In the genomic region with DNA sequence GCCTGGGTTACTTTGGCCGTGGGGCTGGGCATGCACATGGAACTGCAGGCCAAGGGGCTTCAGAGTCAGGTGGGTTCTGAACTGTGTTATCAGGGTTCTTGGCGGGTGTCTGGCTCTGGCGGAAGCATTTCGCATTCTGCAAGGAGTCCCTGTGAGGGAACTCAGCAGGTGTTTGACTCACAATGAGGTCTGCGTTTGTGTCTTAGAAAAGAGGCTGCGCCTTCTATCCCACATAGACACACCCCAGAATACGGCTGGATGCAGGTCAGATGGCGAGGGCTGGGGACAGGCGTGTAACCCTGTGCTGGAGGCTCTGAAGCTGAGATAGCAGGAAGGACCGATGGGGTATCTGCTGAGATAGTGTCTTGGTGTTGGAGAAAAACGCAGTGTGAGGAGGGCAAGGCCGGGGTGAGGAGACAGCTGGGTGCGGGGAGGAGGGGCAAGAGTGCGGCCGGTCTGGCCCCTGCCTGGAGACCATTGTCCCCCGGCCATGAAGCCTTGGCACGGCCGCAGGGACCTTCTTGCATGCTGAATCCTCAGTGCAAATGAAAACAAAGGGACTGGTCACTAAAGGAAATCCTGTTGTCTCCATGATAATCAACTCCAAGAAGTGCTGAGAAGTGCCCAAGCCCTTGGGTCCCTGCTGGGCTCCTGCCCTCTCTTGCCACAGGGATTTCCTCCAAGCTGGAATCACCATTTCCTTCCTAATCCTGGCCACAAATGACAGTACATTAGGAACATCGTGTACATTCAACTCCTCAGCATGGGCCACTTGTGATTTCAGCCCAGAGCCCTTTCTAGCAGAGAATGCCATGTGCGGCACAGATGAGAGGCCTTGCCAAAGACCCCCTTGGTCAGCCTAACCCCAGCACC, we compare ENCODE assay signal across 16 cellular contexts. TPM values are rescaled to one million over a fixed set of nuclear protein-coding genes. Genes with fewer than 3 reads are reported as not detected.
DNase-seq lines count a peak whose midpoint lies in the region; TF ChIP-seq lines count a peak whose summit lies in the region.
"Had no signal": no experiment of that assay in that cellular context is flagged by ENCODE, and none has a peak within 500 bp of the region (broad histone marks: within the 10 kb centered on the region; RNA-seq: fewer than 3 reads in every experiment).

No MANE protein-coding gene starts in this region.

- WGBS in mammary epithelial cell (ENCODE audit: low coverage, missing lambda C conversion rate) = 94% methylated on average over 15 of the region's 20 CpGs
- 71 to 87% methylated on average over 15 of the region's 20 CpGs for WGBS in esophagus squamous epithelium, 2 donors

- no peak overlapping the region for H3K4me3 Mint-ChIP-seq in osteocyte (ENCODE audit: unreplicated experiment)
- H3K4me3 Mint-ChIP-seq: activated CD4-positive, alpha-beta memory T cell treated with anti-CD3 and anti-CD28 coated beads for 36 hours had no signal

- in situ Hi-C loops in mammary epithelial cell (cut with MboI; ENCODE audit: low sequenced_read_pairs in 2 of 2) (no loop called here), G401 (cut with HindIII; ENCODE audit: low sequenced_read_pairs) (no loop called here)

- H3K27ac ChIP-seq in breast epithelium = peak overlapping the region; percentile 65 to 96
- no peak overlapping the region for H3K27ac ChIP-seq in mammary epithelial cell (ENCODE audit: insufficient read depth, low read depth, low read length)
- peak overlapping the region in 3 of 4 donors; percentile 24 to 76 (median 31) for H3K27ac ChIP-seq in esophagus squamous epithelium
- H3K27ac ChIP-seq in uterus = peak overlapping the region; percentile 94 to 96
- H3K27ac ChIP-seq: foreskin keratinocyte had no signal

- peak overlapping the region; percentile 89 for H3K27ac Mint-ChIP-seq in osteocyte (ENCODE audit: unreplicated experiment)
- H3K27ac Mint-ChIP-seq: activated CD4-positive, alpha-beta memory T cell treated with anti-CD3 and anti-CD28 coated beads for 36 hours had no signal

- intact Hi-C loops in breast epithelium (cut with DNase I; ENCODE audit: low total_unique reads) = no loop called here
- intact Hi-C loops in mammary epithelial cell (cut with micrococcal nuclease) = no loop called here
- intact Hi-C loops in esophagus squamous epithelium (cut with DNase I) = no loop called here
- intact Hi-C loops in uterus (cut with DNase I; ENCODE audit: low total_unique reads) = no loop called here

- no peak for TF ChIP-seq POLR2A in breast epithelium (IDR thresholded peaks at IDR 0.05)
- no peak for TF ChIP-seq POLR2A in esophagus squamous epithelium (IDR thresholded peaks at IDR 0.05)
- no peak for TF ChIP-seq POLR2A in uterus (IDR thresholded peaks at IDR 0.05)

- H3K9me3 ChIP-seq in breast epithelium = no peaks in the 10 kb centered on the region
- no peaks in the 10 kb centered on the region for H3K9me3 ChIP-seq in mammary epithelial cell (replicated peaks; ENCODE audit: insufficient read depth, low read length)
- H3K9me3 ChIP-seq in esophagus squamous epithelium = no peaks in the 10 kb centered on the region
- no peaks in the 10 kb centered on the region for H3K9me3 ChIP-seq in uterus
- H3K9me3 ChIP-seq: thyroid gland had no signal

- H3K4me1 Mint-ChIP-seq in osteocyte (ENCODE audit: unreplicated experiment) = peaks cover 79% of the 10 kb centered on the region

- H3K36me3 ChIP-seq in breast epithelium (no peaks in the 10 kb centered on the region), mammary epithelial cell (ENCODE audit: insufficient read depth, low read length) (no peaks in the 10 kb centered on the region), esophagus squamous epithelium (peaks cover 0 to 8% (median 0%) of the 10 kb centered on the region in 3 donors), uterus (no peaks in the 10 kb centered on the region)
- H3K36me3 ChIP-seq: thyroid gland had no signal

- BruUV-seq in mammary epithelial cell (replicated peaks; lab: Mats Ljungman, UMichigan) = no TSS peak

- DNase-seq in breast epithelium (ENCODE audit: low spot score in 2 of 2) (no peak), mammary epithelial cell (no peak), esophagus squamous epithelium (lab: John Stamatoyannopoulos, UW) (no peak), osteocyte (ENCODE audit: extremely low spot score, unreplicated experiment) (no peak), uterus (no peak), dermis blood vessel endothelial cell (no peak), G401 (ENCODE audit: low spot score) (no peak)
- no peak for DNase-seq in activated effector memory CD4-positive, alpha-beta T cell treated with Interleukin-2 at 50 U/mL for 16 hours
- DNase-seq: activated CD4-positive, alpha-beta memory T cell treated with anti-CD3 and anti-CD28 coated beads for 36 hours; central memory CD4-positive, alpha-beta T cell; DMS79; foreskin keratinocyte; NCI-H69; stimulated activated CD4-positive, alpha-beta T cell treated with anti-CD3 and anti-CD28 coated beads, Interleukin-2, amount 100 ng/mL, for 48 hours; thyroid gland had no signal

- no peaks in the 10 kb centered on the region for H3K9me3 Mint-ChIP-seq in osteocyte (ENCODE audit: unreplicated experiment)
- H3K9me3 Mint-ChIP-seq: activated CD4-positive, alpha-beta memory T cell treated with anti-CD3 and anti-CD28 coated beads for 36 hours had no signal

- no peaks in the 10 kb centered on the region for H3K79me2 ChIP-seq in mammary epithelial cell (ENCODE audit: insufficient read depth, low read length)

- H3K4me3 ChIP-seq in breast epithelium (no peak overlapping the region), mammary epithelial cell (replicated peaks in 1 of 3; ENCODE audit: insufficient read depth in 1 of 3, low read depth in 2 of 3, low read length in 3 of 3) (no peak overlapping the region), esophagus squamous epithelium (no peak overlapping the region), uterus (no peak overlapping the region)
- H3K4me3 ChIP-seq: lung, thyroid gland had no signal

- CTCF ChIA-PET in mammary epithelial cell (lab: Charles Lee; ENCODE audit: low non-redundant PET) = no interaction called here

- H3K27me3 ChIP-seq in breast epithelium = no peaks in the 10 kb centered on the region
- no peaks in the 10 kb centered on the region for H3K27me3 ChIP-seq in mammary epithelial cell (ENCODE audit: insufficient read depth, low read length)
- no peaks in the 10 kb centered on the region for H3K27me3 ChIP-seq in esophagus squamous epithelium
- no peaks in the 10 kb centered on the region for H3K27me3 ChIP-seq in uterus
- H3K27me3 ChIP-seq: foreskin keratinocyte, thyroid gland had no signal

- no peak for TF ChIP-seq CTCF in breast epithelium (IDR thresholded peaks at IDR 0.05)
- TF ChIP-seq CTCF in mammary epithelial cell (conservative IDR thresholded peaks at IDR 0.05 in 1 of 2, IDR thresholded peaks at IDR 0.05 in 1 of 2; ENCODE audit: extremely low read depth in 1 of 2, insufficient read depth in 1 of 2, low read depth in 1 of 2, low read length in 2 of 2) = no peak
- no peak for TF ChIP-seq CTCF in esophagus squamous epithelium (IDR thresholded peaks at IDR 0.05)
- TF ChIP-seq CTCF in osteocyte (IDR thresholded peaks at IDR 0.05) = no peak
- TF ChIP-seq CTCF in uterus (IDR thresholded peaks at IDR 0.05) = no peak

- H3K27me3 Mint-ChIP-seq in osteocyte (ENCODE audit: unreplicated experiment) = no peaks in the 10 kb centered on the region
- H3K27me3 Mint-ChIP-seq: activated CD4-positive, alpha-beta memory T cell treated with anti-CD3 and anti-CD28 coated beads for 36 hours had no signal

- no peak overlapping the region for H2AFZ ChIP-seq in mammary epithelial cell (ENCODE audit: low read depth, low read length)

- H3K4me1 ChIP-seq in breast epithelium = peaks cover 10 to 27% of the 10 kb centered on the region in 2 donors
- peaks cover 40% of the 10 kb centered on the region for H3K4me1 ChIP-seq in mammary epithelial cell (ENCODE audit: insufficient read depth, low read length)
- peaks cover 24 to 77% (median 34%) of the 10 kb centered on the region in 3 donors for H3K4me1 ChIP-seq in esophagus squamous epithelium
- H3K4me1 ChIP-seq in uterus = peaks cover 10 to 15% of the 10 kb centered on the region in 2 donors

- dilution Hi-C loops in mammary epithelial cell (cut with HindIII; ENCODE audit: low sequenced_read_pairs) = no loop called here

- peaks cover 8% of the 10 kb centered on the region for H3K36me3 Mint-ChIP-seq in osteocyte (ENCODE audit: unreplicated experiment)
- H3K36me3 Mint-ChIP-seq: activated CD4-positive, alpha-beta memory T cell treated with anti-CD3 and anti-CD28 coated beads for 36 hours had no signal

- no peak overlapping the region for H3K9ac ChIP-seq in mammary epithelial cell (ENCODE audit: insufficient read depth, low read length)

- no peaks in the 10 kb centered on the region for H4K20me1 ChIP-seq in mammary epithelial cell (ENCODE audit: insufficient read depth, low read length)

- H3K4me2 ChIP-seq in mammary epithelial cell (ENCODE audit: insufficient read depth, low read depth, low read length) = no peak overlapping the region

RNA-seq across cellular contexts. Expression of a gene that starts 22.8 kb away (rescaled TPM):
- total RNA-seq in breast epithelium (10 to 100 TPM in 2 of 3 donors, 1 to 10 TPM in 1; 9.4 to 28.8 (median 22.8) TPM), mammary epithelial cell (10 to 100 TPM; 25.8 to 42.9 TPM), esophagus squamous epithelium (10 to 100 TPM; 15.5 to 39.7 (median 27.5) TPM), osteocyte (156 and 169 TPM in 2 replicates), uterus (100 to 1,000 TPM in 1 of 4 donors, 10 to 100 TPM in 3; 11.2 to 142 (median 18.2) TPM), dermis blood vessel endothelial cell (19.9 and 20.6 TPM in 2 replicates)
- polyA plus RNA-seq in mammary epithelial cell = 46.7 TPM
- polyA minus RNA-seq in mammary epithelial cell = 28.8 TPM
- total RNA-seq in G401 (2014; rRNA removed; shearing (Covaris generic)) = 15.6 and 46.7 TPM in 2 replicates
